Comparison of ENCODE assay signal across 1 cellular context in genomic region chr10:11261687-11262086, GRCh38.
TF ChIP-seq lines count a peak whose summit lies in the region.

No MANE protein-coding gene starts in this region.

TF ChIP-seq in GM12878, 131 proteins besides CTCF, POLR2A, EP300 and RAD21 (continued from another document):
- TF ChIP-seq, protein P1, sequence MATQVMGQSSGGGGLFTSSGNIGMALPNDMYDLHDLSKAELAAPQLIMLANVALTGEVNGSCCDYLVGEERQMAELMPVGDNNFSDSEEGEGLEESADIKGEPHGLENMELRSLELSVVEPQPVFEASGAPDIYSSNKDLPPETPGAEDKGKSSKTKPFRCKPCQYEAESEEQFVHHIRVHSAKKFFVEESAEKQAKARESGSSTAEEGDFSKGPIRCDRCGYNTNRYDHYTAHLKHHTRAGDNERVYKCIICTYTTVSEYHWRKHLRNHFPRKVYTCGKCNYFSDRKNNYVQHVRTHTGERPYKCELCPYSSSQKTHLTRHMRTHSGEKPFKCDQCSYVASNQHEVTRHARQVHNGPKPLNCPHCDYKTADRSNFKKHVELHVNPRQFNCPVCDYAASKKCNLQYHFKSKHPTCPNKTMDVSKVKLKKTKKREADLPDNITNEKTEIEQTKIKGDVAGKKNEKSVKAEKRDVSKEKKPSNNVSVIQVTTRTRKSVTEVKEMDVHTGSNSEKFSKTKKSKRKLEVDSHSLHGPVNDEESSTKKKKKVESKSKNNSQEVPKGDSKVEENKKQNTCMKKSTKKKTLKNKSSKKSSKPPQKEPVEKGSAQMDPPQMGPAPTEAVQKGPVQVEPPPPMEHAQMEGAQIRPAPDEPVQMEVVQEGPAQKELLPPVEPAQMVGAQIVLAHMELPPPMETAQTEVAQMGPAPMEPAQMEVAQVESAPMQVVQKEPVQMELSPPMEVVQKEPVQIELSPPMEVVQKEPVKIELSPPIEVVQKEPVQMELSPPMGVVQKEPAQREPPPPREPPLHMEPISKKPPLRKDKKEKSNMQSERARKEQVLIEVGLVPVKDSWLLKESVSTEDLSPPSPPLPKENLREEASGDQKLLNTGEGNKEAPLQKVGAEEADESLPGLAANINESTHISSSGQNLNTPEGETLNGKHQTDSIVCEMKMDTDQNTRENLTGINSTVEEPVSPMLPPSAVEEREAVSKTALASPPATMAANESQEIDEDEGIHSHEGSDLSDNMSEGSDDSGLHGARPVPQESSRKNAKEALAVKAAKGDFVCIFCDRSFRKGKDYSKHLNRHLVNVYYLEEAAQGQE (IDR thresholded peaks at IDR 0.05; ENCODE audit: low read depth, low read length) = no peak
- TF ChIP-seq MYC (IDR thresholded peaks at IDR 0.05; ENCODE audit: insufficient read depth, insufficient read length, insufficient replicate concordance, low read length, severe bottlenecking) (no peak), STAT3 (IDR thresholded peaks at IDR 0.05; ENCODE audit: low read depth, low read length) (no peak), POU2F2 (IDR thresholded peaks at IDR 0.05; ENCODE audit: borderline replicate concordance, low read depth, low read length) (0 out of 3 replicates have a peak, but pooled peaks have one; percentile 17), NR2F1 (conservative IDR thresholded peaks at IDR 0.05) (no peak), TCF12 (IDR thresholded peaks at IDR 0.05; ENCODE audit: low read depth, low read length) (no peak), HDAC2 (IDR thresholded peaks at IDR 0.05) (no peak), RUNX3 (IDR thresholded peaks at IDR 0.05; ENCODE audit: low read length) (peak; percentile 71), SKIL (IDR thresholded peaks at IDR 0.05; ENCODE audit: low read depth, poor library complexity, severe bottlenecking) (no peak), SP1 (IDR thresholded peaks at IDR 0.05; ENCODE audit: low read depth, low read length) (no peak), ZNF622 (IDR thresholded peaks at IDR 0.05) (no peak), MEF2A (IDR thresholded peaks at IDR 0.05; ENCODE audit: insufficient read depth, low read depth, low read length) (peak; percentile 88), RFX5 (IDR thresholded peaks at IDR 0.05; ENCODE audit: low read depth, low read length) (no peak), SMARCA5 (IDR thresholded peaks at IDR 0.05) (no peak), IRF4 (IDR thresholded peaks at IDR 0.05; ENCODE audit: low read depth, low read length) (0 out of 2 replicates have a peak, but pooled peaks have one; percentile 12), POLR2AphosphoS2 (IDR thresholded peaks at IDR 0.05; ENCODE audit: low read depth, low read length) (no peak), STAT1 (conservative IDR thresholded peaks at IDR 0.05) (no peak), NFXL1 (IDR thresholded peaks at IDR 0.05; ENCODE audit: borderline replicate concordance) (no peak), LARP7 (IDR thresholded peaks at IDR 0.05) (0 out of 2 replicates have a peak, but pooled peaks have one; percentile 23), FOXM1 (IDR thresholded peaks at IDR 0.05; ENCODE audit: low read depth, low read length) (no peak)
- TF ChIP-seq, protein P2, sequence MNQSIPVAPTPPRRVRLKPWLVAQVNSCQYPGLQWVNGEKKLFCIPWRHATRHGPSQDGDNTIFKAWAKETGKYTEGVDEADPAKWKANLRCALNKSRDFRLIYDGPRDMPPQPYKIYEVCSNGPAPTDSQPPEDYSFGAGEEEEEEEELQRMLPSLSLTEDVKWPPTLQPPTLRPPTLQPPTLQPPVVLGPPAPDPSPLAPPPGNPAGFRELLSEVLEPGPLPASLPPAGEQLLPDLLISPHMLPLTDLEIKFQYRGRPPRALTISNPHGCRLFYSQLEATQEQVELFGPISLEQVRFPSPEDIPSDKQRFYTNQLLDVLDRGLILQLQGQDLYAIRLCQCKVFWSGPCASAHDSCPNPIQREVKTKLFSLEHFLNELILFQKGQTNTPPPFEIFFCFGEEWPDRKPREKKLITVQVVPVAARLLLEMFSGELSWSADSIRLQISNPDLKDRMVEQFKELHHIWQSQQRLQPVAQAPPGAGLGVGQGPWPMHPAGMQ (IDR thresholded peaks at IDR 0.05; ENCODE audit: borderline replicate concordance) = no peak
- TF ChIP-seq, protein P3, sequence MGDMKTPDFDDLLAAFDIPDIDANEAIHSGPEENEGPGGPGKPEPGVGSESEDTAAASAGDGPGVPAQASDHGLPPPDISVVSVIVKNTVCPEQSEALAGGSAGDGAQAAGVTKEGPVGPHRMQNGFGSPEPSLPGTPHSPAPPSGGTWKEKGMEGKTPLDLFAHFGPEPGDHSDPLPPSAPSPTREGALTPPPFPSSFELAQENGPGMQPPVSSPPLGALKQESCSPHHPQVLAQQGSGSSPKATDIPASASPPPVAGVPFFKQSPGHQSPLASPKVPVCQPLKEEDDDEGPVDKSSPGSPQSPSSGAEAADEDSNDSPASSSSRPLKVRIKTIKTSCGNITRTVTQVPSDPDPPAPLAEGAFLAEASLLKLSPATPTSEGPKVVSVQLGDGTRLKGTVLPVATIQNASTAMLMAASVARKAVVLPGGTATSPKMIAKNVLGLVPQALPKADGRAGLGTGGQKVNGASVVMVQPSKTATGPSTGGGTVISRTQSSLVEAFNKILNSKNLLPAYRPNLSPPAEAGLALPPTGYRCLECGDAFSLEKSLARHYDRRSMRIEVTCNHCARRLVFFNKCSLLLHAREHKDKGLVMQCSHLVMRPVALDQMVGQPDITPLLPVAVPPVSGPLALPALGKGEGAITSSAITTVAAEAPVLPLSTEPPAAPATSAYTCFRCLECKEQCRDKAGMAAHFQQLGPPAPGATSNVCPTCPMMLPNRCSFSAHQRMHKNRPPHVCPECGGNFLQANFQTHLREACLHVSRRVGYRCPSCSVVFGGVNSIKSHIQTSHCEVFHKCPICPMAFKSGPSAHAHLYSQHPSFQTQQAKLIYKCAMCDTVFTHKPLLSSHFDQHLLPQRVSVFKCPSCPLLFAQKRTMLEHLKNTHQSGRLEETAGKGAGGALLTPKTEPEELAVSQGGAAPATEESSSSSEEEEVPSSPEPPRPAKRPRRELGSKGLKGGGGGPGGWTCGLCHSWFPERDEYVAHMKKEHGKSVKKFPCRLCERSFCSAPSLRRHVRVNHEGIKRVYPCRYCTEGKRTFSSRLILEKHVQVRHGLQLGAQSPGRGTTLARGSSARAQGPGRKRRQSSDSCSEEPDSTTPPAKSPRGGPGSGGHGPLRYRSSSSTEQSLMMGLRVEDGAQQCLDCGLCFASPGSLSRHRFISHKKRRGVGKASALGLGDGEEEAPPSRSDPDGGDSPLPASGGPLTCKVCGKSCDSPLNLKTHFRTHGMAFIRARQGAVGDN (IDR thresholded peaks at IDR 0.05) = peak; percentile 46; the same call in 1 of the 2 replicates
